Comparison of ENCODE assay signal across 8 cellular contexts in the genomic region with DNA sequence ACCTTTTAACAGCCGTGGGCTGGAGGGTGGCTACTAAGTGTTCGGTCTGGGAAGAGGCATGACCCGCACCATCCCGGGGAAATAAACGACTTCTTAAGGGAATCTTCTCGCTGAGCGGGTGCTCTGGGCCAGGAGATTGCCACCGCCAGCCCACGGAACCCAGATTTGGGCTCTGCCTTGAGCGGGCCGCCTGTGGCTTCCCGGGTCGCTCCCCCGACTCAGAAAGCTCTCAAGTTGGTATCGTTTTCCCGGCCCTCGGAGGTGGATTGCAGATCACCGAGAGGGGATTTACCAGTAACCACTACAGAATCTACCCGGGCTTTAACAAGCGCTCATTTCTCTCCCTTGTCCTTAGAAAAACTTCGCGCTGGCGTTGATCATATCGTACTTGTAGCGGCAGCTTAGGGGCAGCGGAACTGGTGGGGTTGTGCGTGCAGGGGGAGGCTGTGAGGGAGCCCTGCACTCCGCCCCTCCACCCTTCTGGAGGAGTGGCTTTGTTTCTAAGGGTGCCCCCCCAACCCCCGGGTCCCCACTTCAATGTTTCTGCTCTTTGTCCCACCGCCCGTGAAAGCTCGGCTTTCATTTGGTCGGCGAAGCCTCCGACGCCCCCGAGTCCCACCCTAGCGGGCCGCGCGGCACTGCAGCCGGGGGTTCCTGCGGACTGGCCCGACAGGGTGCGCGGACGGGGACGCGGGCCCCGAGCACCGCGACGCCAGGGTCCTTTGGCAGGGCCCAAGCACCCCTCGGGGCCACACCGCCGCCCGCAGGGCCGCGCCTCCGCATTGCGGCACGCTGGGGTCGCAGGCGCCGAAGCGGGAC. TPM values are rescaled to one million over a fixed set of nuclear protein-coding genes. Genes with fewer than 3 reads are reported as not detected.
DNase-seq lines count a peak whose midpoint lies in the region; ATAC-seq and TF ChIP-seq lines count a peak whose summit lies in the region.

No MANE protein-coding gene starts in this region.

- TF ChIP-seq CTCF in 22Rv1 (IDR thresholded peaks at IDR 0.05), result no peak
- peak; percentile 7 for TF ChIP-seq CTCF in GM13977 (IDR thresholded peaks at IDR 0.05; ENCODE audit: extremely low read depth, insufficient read depth, missing control alignments)
- TF ChIP-seq CTCF in mesothelial cell of epicardium (IDR thresholded peaks at IDR 0.05; ENCODE audit: unreplicated experiment), result no peak

- peaks cover 16% of the 10 kb centered on the region for H3K4me1 Mint-ChIP-seq in activated T-helper 1 cell treated with anti-CD3 and anti-CD28 coated beads, Interleukin-12 subunit alpha, Interleukin-12 subunit beta, Interleukin-2, Interleukin-4 antibody, amounts not matched to agents 30 ng/mL and 10 ng/mL and 1 ng/mL, durations not matched to agents 14 hours and 24 hours and 36 hours (ENCODE audit: low read depth)
- peaks cover 33% of the 10 kb centered on the region for H3K4me1 Mint-ChIP-seq in mesothelial cell of epicardium

- H3K27ac Mint-ChIP-seq in activated T-helper 1 cell treated with anti-CD3 and anti-CD28 coated beads, Interleukin-12 subunit alpha, Interleukin-12 subunit beta, Interleukin-2, Interleukin-4 antibody, amounts not matched to agents 30 ng/mL and 10 ng/mL and 1 ng/mL, durations not matched to agents 14 hours and 24 hours and 36 hours, result peak overlapping the region; percentile 23
- H3K27ac Mint-ChIP-seq in mesothelial cell of epicardium, result no peak overlapping the region

- peak overlapping the region; percentile 60 for H3K4me3 Mint-ChIP-seq in activated T-helper 1 cell treated with anti-CD3 and anti-CD28 coated beads, Interleukin-12 subunit alpha, Interleukin-12 subunit beta, Interleukin-2, Interleukin-4 antibody, amounts not matched to agents 30 ng/mL and 10 ng/mL and 1 ng/mL, durations not matched to agents 14 hours and 24 hours and 36 hours
- H3K4me3 Mint-ChIP-seq in mesothelial cell of epicardium, result peak overlapping the region; percentile 45

- intact Hi-C loops in activated T-helper 1 cell treated with anti-CD3 and anti-CD28 coated beads, Interleukin-12 subunit alpha, Interleukin-12 subunit beta, Interleukin-2, Interleukin-4 antibody, amounts not matched to agents 30 ng/mL and 10 ng/mL and 1 ng/mL, durations not matched to agents 14 hours and 24 hours and 36 hours (cut with micrococcal nuclease), result loop anchor here (2.0 to 10.0 kb wide), 3 partner anchors 82 to 1552 kb away; a partner anchor contains a TSS

- H3K27ac ChIP-seq in 22Rv1, result peak overlapping the region; percentile 63; the same call in 1 of the 2 replicates

- H3K36me3 Mint-ChIP-seq in activated T-helper 1 cell treated with anti-CD3 and anti-CD28 coated beads, Interleukin-12 subunit alpha, Interleukin-12 subunit beta, Interleukin-2, Interleukin-4 antibody, amounts not matched to agents 30 ng/mL and 10 ng/mL and 1 ng/mL, durations not matched to agents 14 hours and 24 hours and 36 hours (ENCODE audit: low read depth), result peaks cover 6% of the 10 kb centered on the region
- H3K36me3 Mint-ChIP-seq in mesothelial cell of epicardium, result no peaks in the 10 kb centered on the region

- peak; percentile 67 for DNase-seq in GM13977 (ENCODE audit: low spot score)
- DNase-seq in activated T-helper 1 cell treated with anti-CD3 and anti-CD28 coated beads, Interleukin-12 subunit alpha, Interleukin-12 subunit beta, Interleukin-2, Interleukin-4 antibody, amounts not matched to agents 30 ng/mL and 10 ng/mL and 1 ng/mL, durations not matched to agents 14 hours and 24 hours and 36 hours (ENCODE audit: low spot score), result no peak
- DNase-seq in mesothelial cell of epicardium (ENCODE audit: low spot score in 2 of 2, unreplicated experiment in 2 of 2), result no peak
- DNase-seq in NCI-H2196 treated with DMSO at 0.1 percent for 48 hours (lab: John Stamatoyannopoulos, UW; ENCODE audit: unreplicated experiment), result no peak
- no peak for DNase-seq in activated effector memory CD4-positive, alpha-beta T cell treated with anti-CD3 and anti-CD28 coated beads, Interleukin-2, amount 50 U/mL, for 16 hours

- in situ Hi-C loops in GM13977 (cut with MboI; ENCODE audit: low pct_unique_long_range_greater_than_20kb, low sequenced_read_pairs, unreplicated experiment), result loop anchor here (10.0 kb wide), 1 partner anchor 48 kb away; a partner anchor contains a TSS

- peaks cover 46% of the 10 kb centered on the region for H3K27me3 Mint-ChIP-seq in activated T-helper 1 cell treated with anti-CD3 and anti-CD28 coated beads, Interleukin-12 subunit alpha, Interleukin-12 subunit beta, Interleukin-2, Interleukin-4 antibody, amounts not matched to agents 30 ng/mL and 10 ng/mL and 1 ng/mL, durations not matched to agents 14 hours and 24 hours and 36 hours (ENCODE audit: insufficient read depth)
- peaks cover 41% of the 10 kb centered on the region for H3K27me3 Mint-ChIP-seq in mesothelial cell of epicardium (ENCODE audit: low read depth)

- no peaks in the 10 kb centered on the region for H3K9me3 Mint-ChIP-seq in activated T-helper 1 cell treated with anti-CD3 and anti-CD28 coated beads, Interleukin-12 subunit alpha, Interleukin-12 subunit beta, Interleukin-2, Interleukin-4 antibody, amounts not matched to agents 30 ng/mL and 10 ng/mL and 1 ng/mL, durations not matched to agents 14 hours and 24 hours and 36 hours
- no peaks in the 10 kb centered on the region for H3K9me3 Mint-ChIP-seq in mesothelial cell of epicardium

- ATAC-seq in HG03442 (IDR thresholded peaks at IDR 0.05; ENCODE audit: unreplicated experiment) (no peak), HG02884 (IDR thresholded peaks at IDR 0.05; ENCODE audit: unreplicated experiment) (no peak)

RNA-seq across cellular contexts. Expression of a gene that starts 3.6 kb away (rescaled TPM):
- total RNA-seq in activated T-helper 1 cell treated with anti-CD3 and anti-CD28 coated beads, Interleukin-12 subunit alpha, Interleukin-12 subunit beta, Interleukin-2, Interleukin-4 antibody, amounts not matched to agents 30 ng/mL and 10 ng/mL and 1 ng/mL, durations not matched to agents 14 hours and 24 hours and 36 hours, result 22.4 and 23.8 TPM in 2 replicates
- 30.8 to 35.0 TPM (median 32.1 TPM) in 3 replicates for total RNA-seq in mesothelial cell of epicardium

RNA-seq across cellular contexts. Expression of a gene that starts 46.0 kb away (rescaled TPM):
- 6.2 and 6.6 TPM in 2 replicates for total RNA-seq in activated T-helper 1 cell treated with anti-CD3 and anti-CD28 coated beads, Interleukin-12 subunit alpha, Interleukin-12 subunit beta, Interleukin-2, Interleukin-4 antibody, amounts not matched to agents 30 ng/mL and 10 ng/mL and 1 ng/mL, durations not matched to agents 14 hours and 24 hours and 36 hours
- 15.5 to 18.6 TPM (median 16.3 TPM) in 3 replicates for total RNA-seq in mesothelial cell of epicardium
